ENCODE assay signal across 25 cellular contexts in the genomic region with DNA sequence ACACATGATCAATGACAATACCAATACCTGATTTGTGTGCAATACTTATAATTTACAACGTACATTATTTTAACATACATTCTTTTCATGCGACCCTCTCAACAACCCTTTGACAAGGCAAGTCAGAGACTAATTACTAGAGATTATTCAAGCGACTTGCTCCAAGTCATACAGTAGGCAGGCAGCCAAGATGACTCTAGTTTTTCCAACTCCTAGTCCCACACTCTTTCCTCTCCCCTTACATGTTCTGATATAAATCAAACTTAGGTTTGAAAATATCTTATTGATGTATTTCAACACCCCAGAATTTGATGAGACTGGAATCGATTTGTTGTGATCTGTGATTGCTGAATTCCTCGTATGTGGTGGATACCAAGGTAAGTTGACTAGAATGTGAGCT. TPM values are rescaled to one million over a fixed set of nuclear protein-coding genes. Genes with fewer than 3 reads are reported as not detected.
DNase-seq lines count a peak whose midpoint lies in the region; ATAC-seq, FAIRE-seq and TF ChIP-seq lines count a peak whose summit lies in the region.
"Had no signal": no experiment of that assay in that cellular context is flagged by ENCODE, and none has a peak within 500 bp of the region (broad histone marks: within the 10 kb centered on the region; RNA-seq: fewer than 3 reads in every experiment).

No MANE protein-coding gene starts in this region.

- no peak overlapping the region for H3K27ac Mint-ChIP-seq in neural progenitor cell
- H3K27ac Mint-ChIP-seq: CD8-positive, alpha-beta memory T cell; IgD-negative memory B cell had no signal

- H3K9ac ChIP-seq in PC-3 (ENCODE audit: low read length) (no peak overlapping the region; the same call in 1 of the 2 replicates), endothelial cell of umbilical vein (replicated peaks; ENCODE audit: extremely low read depth, insufficient read depth, low read length) (no peak overlapping the region), neural progenitor cell (no peak overlapping the region)
- H3K9ac ChIP-seq: BLaER1 treated with 17β-estradiol and CSF1 and Interleukin-3, amounts not matched to agents 10 nM and 100 nM had no signal

- no peaks in the 10 kb centered on the region for H3K79me2 ChIP-seq in PC-3 (ENCODE audit: low read length)
- H3K79me2 ChIP-seq in endothelial cell of umbilical vein (ENCODE audit: control insufficient read depth, insufficient read depth, low read length): no peaks in the 10 kb centered on the region
- no peaks in the 10 kb centered on the region for H3K79me2 ChIP-seq in neural progenitor cell (ENCODE audit: low read depth)

- H3K4me2 ChIP-seq in PC-3 (ENCODE audit: low read length) (peak overlapping the region; percentile 29; the same call in 1 of the 2 replicates), endothelial cell of umbilical vein (ENCODE audit: insufficient read depth, low read length) (no peak overlapping the region), neural progenitor cell (no peak overlapping the region)
- H3K4me2 ChIP-seq: BLaER1 treated with 17β-estradiol and CSF1 and Interleukin-3, amounts not matched to agents 10 nM and 100 nM had no signal

- TF ChIP-seq CTCF in PC-3 (conservative IDR thresholded peaks at IDR 0.05; ENCODE audit: low read depth, low read length): no peak
- TF ChIP-seq CTCF in endothelial cell of umbilical vein (IDR thresholded peaks at IDR 0.05; ENCODE audit: extremely low read depth in 1 of 2, insufficient read depth in 1 of 2, low read depth in 1 of 2, low read length in 2 of 2): no peak
- no peak for TF ChIP-seq CTCF in neural progenitor cell (IDR thresholded peaks at IDR 0.05)

- no peaks in the 10 kb centered on the region for H3K9me3 Mint-ChIP-seq in neural progenitor cell

- no peaks in the 10 kb centered on the region for H4K20me1 ChIP-seq in PC-3 (ENCODE audit: low read length)
- H4K20me1 ChIP-seq in endothelial cell of umbilical vein (replicated peaks; ENCODE audit: control insufficient read depth, extremely low read depth, insufficient read depth, low read length): no peaks in the 10 kb centered on the region
- no peaks in the 10 kb centered on the region for H4K20me1 ChIP-seq in neural progenitor cell (ENCODE audit: low read depth)
- H4K20me1 ChIP-seq: BLaER1 treated with 17β-estradiol and CSF1 and Interleukin-3, amounts not matched to agents 10 nM and 100 nM had no signal

- no peak overlapping the region for H3K4me3 Mint-ChIP-seq in neural progenitor cell
- H3K4me3 Mint-ChIP-seq: CD8-positive, alpha-beta memory T cell; IgD-negative memory B cell had no signal

- no peaks in the 10 kb centered on the region for H3K27me3 ChIP-seq in PC-3 (ENCODE audit: low read length)
- H3K27me3 ChIP-seq in endothelial cell of umbilical vein (ENCODE audit: control insufficient read depth in 2 of 2, insufficient read depth in 2 of 2, low read length in 2 of 2): peaks cover 8 to 9% of the 10 kb centered on the region in 2 experiments
- H3K27me3 ChIP-seq in neural progenitor cell: no peaks in the 10 kb centered on the region
- H3K27me3 ChIP-seq: BLaER1 treated with 17β-estradiol and CSF1 and Interleukin-3, amounts not matched to agents 10 nM and 100 nM; SJCRH30 had no signal

- no peaks in the 10 kb centered on the region for H3K9me3 ChIP-seq in PC-3 (ENCODE audit: low read length)
- H3K9me3 ChIP-seq in endothelial cell of umbilical vein (replicated peaks; ENCODE audit: control insufficient read depth, insufficient read depth, low read length): no peaks in the 10 kb centered on the region
- H3K9me3 ChIP-seq in neural progenitor cell (ENCODE audit: low read depth): no peaks in the 10 kb centered on the region
- H3K9me3 ChIP-seq: SJCRH30 had no signal

- peak; percentile 58 for DNase-seq in EH (ENCODE audit: low read depth)
- peak; percentile 60 for DNase-seq in PC-3
- peak; percentile 19 for DNase-seq in endothelial cell of umbilical vein (ENCODE audit: low read depth, low spot score)
- peak; percentile 22 for DNase-seq in renal cortical epithelial cell (ENCODE audit: low read depth)
- DNase-seq in NCI-H526 treated with DMSO at 0.1 percent for 48 hours (lab: John Stamatoyannopoulos, UW): no peak
- no peak for DNase-seq in neural progenitor cell (ENCODE audit: low spot score)
- DNase-seq: CD8-positive, alpha-beta memory T cell; DND-41; GF-D8; GOT3; Kasumi-1; MM.1S; NCI-H1092 treated with DMSO at 0.1 percent for 48 hours; NCI-H146; NCI-H2081 treated with DMSO at 0.1 percent for 48 hours; NCI-H510A; NCI-H82; OCI-M1; SJCRH30 had no signal

- peaks cover 7% of the 10 kb centered on the region for H3K4me1 Mint-ChIP-seq in neural progenitor cell

- no peak for FAIRE-seq in endothelial cell of umbilical vein (lab: Jason Lieb, UNC)
- FAIRE-seq: A549, D721Med had no signal

- H3K36me3 ChIP-seq in PC-3 (ENCODE audit: low read depth, low read length) (no peaks in the 10 kb centered on the region), endothelial cell of umbilical vein (ENCODE audit: control insufficient read depth in 2 of 2, extremely low read depth in 1 of 2, insufficient read depth in 2 of 2, low read length in 2 of 2) (no peaks in the 10 kb centered on the region), neural progenitor cell (no peaks in the 10 kb centered on the region)
- H3K36me3 ChIP-seq: BLaER1 treated with 17β-estradiol and CSF1 and Interleukin-3, amounts not matched to agents 10 nM and 100 nM; SJCRH30 had no signal

- H3K4me3 ChIP-seq in PC-3 (ENCODE audit: low read length) (no peak overlapping the region), endothelial cell of umbilical vein (replicated peaks in 1 of 3; ENCODE audit: insufficient read depth in 1 of 3, low read depth in 1 of 3, low read length in 3 of 3) (no peak overlapping the region), neural progenitor cell (no peak overlapping the region)
- H3K4me3 ChIP-seq: A549; BLaER1 treated with 17β-estradiol and CSF1 and Interleukin-3, amounts not matched to agents 10 nM and 100 nM; SJCRH30 had no signal

- no peak for ATAC-seq in PC-3
- no peak for ATAC-seq in GM21447 (IDR thresholded peaks at IDR 0.05; ENCODE audit: unreplicated experiment)
- ATAC-seq: A549, HCT116 had no signal

- no peaks in the 10 kb centered on the region for H3K9me1 ChIP-seq in endothelial cell of umbilical vein (replicated peaks; ENCODE audit: control insufficient read depth, extremely low read depth, insufficient read depth, low read length)

- H3K4me1 ChIP-seq in PC-3 (ENCODE audit: insufficient read depth, low read length): peaks cover 34% of the 10 kb centered on the region
- peaks cover 11% of the 10 kb centered on the region for H3K4me1 ChIP-seq in endothelial cell of umbilical vein (ENCODE audit: control insufficient read depth, extremely low read depth, insufficient read depth, low read length)
- peaks cover 12% of the 10 kb centered on the region for H3K4me1 ChIP-seq in neural progenitor cell
- H3K4me1 ChIP-seq: BLaER1 treated with 17β-estradiol and CSF1 and Interleukin-3, amounts not matched to agents 10 nM and 100 nM had no signal

- dilution Hi-C loops in endothelial cell of umbilical vein (cut with MboI; ENCODE audit: extremely low pct_ligation_motif_present, low sequenced_read_pairs): no loop called here

- CTCF ChIA-PET in PC-3 (lab: Charles Lee): no interaction called here
- CTCF ChIA-PET in endothelial cell of umbilical vein (lab: Charles Lee): no interaction called here

- H3K9me2 ChIP-seq in PC-3 (replicated peaks; ENCODE audit: low read length): no peaks in the 10 kb centered on the region

- POLR2A ChIA-PET in PC-3 (lab: Charles Lee; ENCODE audit: unreplicated experiment) (no interaction called here), endothelial cell of umbilical vein (lab: Charles Lee) (no interaction called here)

- no peaks in the 10 kb centered on the region for H3K36me3 Mint-ChIP-seq in neural progenitor cell

- peaks cover 4% of the 10 kb centered on the region for H3F3A ChIP-seq in PC-3 (ENCODE audit: low read length, unreplicated experiment)
- no peaks in the 10 kb centered on the region for H3F3A ChIP-seq in neural progenitor cell (ENCODE audit: low read depth)

- H3K27ac ChIP-seq in PC-3 (ENCODE audit: low read length) (peak overlapping the region; percentile 98), endothelial cell of umbilical vein (ENCODE audit: insufficient read depth, low read depth, low read length) (no peak overlapping the region), neural progenitor cell (no peak overlapping the region)
- H3K27ac ChIP-seq: BLaER1 treated with 17β-estradiol and CSF1 and Interleukin-3, amounts not matched to agents 10 nM and 100 nM; SJCRH30 had no signal

- BruUV-seq in PC-3 (replicated peaks; lab: Mats Ljungman, UMichigan) (no TSS peak), endothelial cell of umbilical vein (replicated peaks; lab: Mats Ljungman, UMichigan) (no TSS peak)

- H2AFZ ChIP-seq in PC-3 (ENCODE audit: low read length): no peak overlapping the region
- no peak overlapping the region for H2AFZ ChIP-seq in endothelial cell of umbilical vein (ENCODE audit: low read depth, low read length)
- H2AFZ ChIP-seq in neural progenitor cell (replicated peaks): no peak overlapping the region

- intact Hi-C loops in PC-3 (cut with micrococcal nuclease) (loop anchor here (5.0 to 10.0 kb wide), 2 partner anchors 94 to 157 kb away; partner anchors contain the start of gene MAP3K2), endothelial cell of umbilical vein (cut with micrococcal nuclease) (no loop called here)

- H3K27me3 Mint-ChIP-seq in neural progenitor cell (ENCODE audit: insufficient read depth, low read depth): no peaks in the 10 kb centered on the region

- TF ChIP-seq POLR2A in endothelial cell of umbilical vein (IDR thresholded peaks at IDR 0.05; ENCODE audit: low read depth, low read length): no peak

TF ChIP-seq in endothelial cell of umbilical vein, 7 proteins besides CTCF, POLR2A, EP300 and RAD21 (continues in another document):
- no peak for TF ChIP-seq JUN (IDR thresholded peaks at IDR 0.05; ENCODE audit: borderline replicate concordance, insufficient read depth, insufficient read length, low read depth)
- no peak for TF ChIP-seq FOS (IDR thresholded peaks at IDR 0.05; ENCODE audit: borderline replicate concordance, insufficient read depth, low read length)
- TF ChIP-seq POLR2AphosphoS5 (IDR thresholded peaks at IDR 0.05; ENCODE audit: insufficient read depth, low read depth, low read length): no peak
- no peak for TF ChIP-seq GATA2 (IDR thresholded peaks at IDR 0.05; ENCODE audit: insufficient read depth, insufficient read length, low read depth, low read length)
- no peak for TF ChIP-seq MYC (IDR thresholded peaks at IDR 0.05; ENCODE audit: low read depth, low read length)

RNA-seq across cellular contexts. Expression of gene CYP27C1, which starts 8.0 kb away (rescaled TPM):
- 0.36 and 1.2 TPM in 2 replicates for total RNA-seq in PC-3 (2014; rRNA removed)
- total RNA-seq in endothelial cell of umbilical vein: not detected in 2 replicates
- polyA plus RNA-seq in endothelial cell of umbilical vein: not detected in 2 replicates
- not detected in 2 replicates for polyA plus RNA-seq in endothelial cell of umbilical vein (2011; cell fraction: cytosol; rRNA removed)
- polyA plus RNA-seq in endothelial cell of umbilical vein (2011; cell fraction: nucleus; rRNA removed): not detected in 2 replicates
- 0.90 and 1.5 TPM in 2 replicates for polyA plus RNA-seq in endothelial cell of umbilical vein (2012)
- polyA minus RNA-seq in endothelial cell of umbilical vein: not detected in 2 replicates
- polyA minus RNA-seq in endothelial cell of umbilical vein (2011; cell fraction: cytosol; rRNA and poly(A)+ RNA removed): not detected
- not detected in 2 replicates for polyA minus RNA-seq in endothelial cell of umbilical vein (2011; cell fraction: nucleus; rRNA and poly(A)+ RNA removed)
- total RNA-seq in renal cortical epithelial cell: 1.5 and 1.7 TPM in 2 replicates
- total RNA-seq in neural progenitor cell (ENCODE audit: low replicate concordance): 3.0 and 3.8 TPM in 2 replicates
- total RNA-seq: CD8-positive, alpha-beta memory T cell had no signal
- polyA plus RNA-seq: CD8-positive, alpha-beta memory T cell; IgD-negative memory B cell had no signal

Comparison
In these comparisons a context has a peak if more than half of its experiments do, and no peak if none do; other contexts are left out.
1. DNase-seq: peak in EH (single experiment), PC-3 (single experiment), endothelial cell of umbilical vein (single experiment) and renal cortical epithelial cell (single experiment); none in NCI-H526 treated with DMSO at 0.1 percent for 48 hours (single experiment) and neural progenitor cell (single experiment).